ENCODE assay signal across 8 cellular contexts in genomic region chr6:159038914-159039884, GRCh38. TPM values are rescaled to one million over a fixed set of nuclear protein-coding genes. Genes with fewer than 3 reads are reported as not detected.
DNase-seq lines count a peak whose midpoint lies in the region; ATAC-seq and TF ChIP-seq lines count a peak whose summit lies in the region.

No MANE protein-coding gene starts in this region.

- peak; percentile 76 for ATAC-seq in GM18870 (IDR thresholded peaks at IDR 0.05; ENCODE audit: unreplicated experiment)
- peak; percentile 79 for ATAC-seq in HG03045 (IDR thresholded peaks at IDR 0.05; ENCODE audit: unreplicated experiment)
- peak; percentile 69 for ATAC-seq in RWPE2 (ENCODE audit: low read depth)

- no peaks in the 10 kb centered on the region for H3K36me3 ChIP-seq in RWPE2 (ENCODE audit: low read depth)

- DNase-seq in AG10803 (ENCODE audit: low read depth) (peak; percentile 55), RWPE2 (ENCODE audit: low spot score) (no peak), fibroblast of the aortic adventitia (ENCODE audit: low read depth) (peak; percentile 22), stromal cell of bone marrow (ENCODE audit: low read depth) (peak; percentile 62), activated gamma-delta T cell treated with Interleukin-2 at 50 U/mL for 16 hours (no peak), type B pancreatic cell (ENCODE audit: extremely low spot score, unreplicated experiment) (no peak)

- H3K4me3 ChIP-seq in AG10803 (ENCODE audit: low read length) (no peak overlapping the region), RWPE2 (ENCODE audit: severe bottlenecking) (no peak overlapping the region), fibroblast of the aortic adventitia (ENCODE audit: low read depth, low read length) (no peak overlapping the region)

- H3K27ac Mint-ChIP-seq in type B pancreatic cell, result no peak overlapping the region

- no peaks in the 10 kb centered on the region for H3K27me3 ChIP-seq in RWPE2 (ENCODE audit: insufficient read depth, poor library complexity, severe bottlenecking)

- H3K36me3 Mint-ChIP-seq in type B pancreatic cell, result no peaks in the 10 kb centered on the region

- H3K27ac ChIP-seq in RWPE2 (ENCODE audit: poor library complexity, severe bottlenecking), result peak overlapping the region; percentile 83

- peaks cover 24% of the 10 kb centered on the region for H3K4me1 ChIP-seq in RWPE2 (ENCODE audit: insufficient read depth, poor library complexity, severe bottlenecking)

- H3K4me1 Mint-ChIP-seq in type B pancreatic cell (ENCODE audit: unreplicated experiment), result peaks cover 14% of the 10 kb centered on the region

- H3K4me3 Mint-ChIP-seq in type B pancreatic cell, result no peak overlapping the region

- H3K9me3 ChIP-seq in RWPE2 (ENCODE audit: severe bottlenecking), result no peaks in the 10 kb centered on the region

- TF ChIP-seq CTCF in AG10803 (conservative IDR thresholded peaks at IDR 0.05; ENCODE audit: low read length) (no peak), RWPE2 (IDR thresholded peaks at IDR 0.05; ENCODE audit: poor library complexity, severe bottlenecking) (no peak), fibroblast of the aortic adventitia (IDR thresholded peaks at IDR 0.05; ENCODE audit: insufficient read depth, low read length) (no peak), type B pancreatic cell (conservative IDR thresholded peaks at IDR 0.05) (no peak)

- H3K9me3 Mint-ChIP-seq in type B pancreatic cell, result no peaks in the 10 kb centered on the region

- H3K27me3 Mint-ChIP-seq in type B pancreatic cell, result peaks cover 6% of the 10 kb centered on the region

RNA-seq across cellular contexts. Expression of gene TAGAP, which starts 5.6 kb away (rescaled TPM):
- total RNA-seq in fibroblast of the aortic adventitia (ENCODE audit: low replicate concordance) (not detected in 2 replicates), type B pancreatic cell (ENCODE audit: low replicate concordance) (0.22 and 0.43 TPM in 2 replicates)

RNA-seq across cellular contexts. Expression of gene RSPH3, which starts 39.2 kb away (rescaled TPM):
- total RNA-seq in fibroblast of the aortic adventitia (ENCODE audit: low replicate concordance) (5.2 and 6.4 TPM in 2 replicates), type B pancreatic cell (ENCODE audit: low replicate concordance) (9.7 and 11.8 TPM in 2 replicates)

Comparison
In these comparisons a context has a peak if more than half of its experiments do, and no peak if none do; other contexts are left out.
1. DNase-seq: peak in AG10803 (single experiment), fibroblast of the aortic adventitia (single experiment) and stromal cell of bone marrow (single experiment); none in RWPE2 (single experiment), activated gamma-delta T cell treated with Interleukin-2 at 50 U/mL for 16 hours (single experiment) and type B pancreatic cell (single experiment).
2. Peak in every context shown above with its lines, with median percentiles within 50 percentile points of each other: ATAC-seq.